Comparison of ENCODE assay signal across 9 cellular contexts in genomic region chr10:3163879-3164278, GRCh38.
"Had no signal": no experiment of that assay in that cellular context is flagged by ENCODE, and none has a peak within 500 bp of the region (broad histone marks: within the 10 kb centered on the region; RNA-seq: fewer than 3 reads in every experiment).

No MANE protein-coding gene starts in this region.

- DNase-seq: GM23248, GOT3, H7, HFFc6, IMR-90, KBM-7 had no signal

- H3K27ac ChIP-seq: GM23248, KMS-11 had no signal

- FAIRE-seq: HTR-8/SVneo had no signal

- H3K27ac Mint-ChIP-seq: HFFc6 had no signal

- H3K9me3 ChIP-seq: HAP-1 had no signal

- H3K9me3 Mint-ChIP-seq: HFFc6 had no signal

- H3K4me3 ChIP-seq: GM23248, HAP-1 had no signal

- H3K4me2 ChIP-seq: KMS-11 had no signal

- H3K4me3 Mint-ChIP-seq: HFFc6 had no signal

- H3K4me1 ChIP-seq: HAP-1 had no signal

- H2AFZ ChIP-seq: GM23248 had no signal

- H3K9ac ChIP-seq: GM23248, KMS-11 had no signal
